ENCODE assay signal across 13 cellular contexts in genomic region chr2:33366473-33366872, GRCh38.
DNase-seq lines count a peak whose midpoint lies in the region; ATAC-seq and TF ChIP-seq lines count a peak whose summit lies in the region.
"Had no signal": no experiment of that assay in that cellular context is flagged by ENCODE, and none has a peak within 500 bp of the region (broad histone marks: within the 10 kb centered on the region; RNA-seq: fewer than 3 reads in every experiment).

No MANE protein-coding gene starts in this region.

- H3K4me3 ChIP-seq in stomach: no peak overlapping the region
- no peak overlapping the region for H3K4me3 ChIP-seq in CD4-positive, alpha-beta memory T cell (ENCODE audit: low read length in 2 of 2)
- H3K4me3 ChIP-seq: breast epithelium, upper lobe of left lung had no signal

- H3K9me3 Mint-ChIP-seq in CD4-positive, alpha-beta memory T cell: no peaks in the 10 kb centered on the region
- H3K9me3 Mint-ChIP-seq: naive thymus-derived CD8-positive, alpha-beta T cell had no signal

- H3K27ac Mint-ChIP-seq in CD4-positive, alpha-beta memory T cell: no peak overlapping the region
- H3K27ac Mint-ChIP-seq: naive thymus-derived CD8-positive, alpha-beta T cell had no signal

- peaks cover 0 to 12% (median 5%) of the 10 kb centered on the region in 4 donors for H3K36me3 ChIP-seq in stomach
- no peaks in the 10 kb centered on the region for H3K36me3 ChIP-seq in CD4-positive, alpha-beta memory T cell (ENCODE audit: insufficient read depth, low read length)
- H3K36me3 ChIP-seq: breast epithelium, upper lobe of left lung had no signal

- H3K36me3 Mint-ChIP-seq in CD4-positive, alpha-beta memory T cell: no peaks in the 10 kb centered on the region
- H3K36me3 Mint-ChIP-seq: naive thymus-derived CD8-positive, alpha-beta T cell had no signal

- peaks cover 0 to 2% of the 10 kb centered on the region in 2 donors for H3K27me3 Mint-ChIP-seq in CD4-positive, alpha-beta memory T cell

- DNase-seq in M059J (ENCODE audit: low read depth) (peak; percentile 72), kidney tubule cell (ENCODE audit: low spot score) (peak; percentile 70), stomach (peak; percentile 38)
- no peak for DNase-seq in CD4-positive, alpha-beta memory T cell
- no peak for DNase-seq in stimulated activated CD4-positive, alpha-beta T cell treated with anti-CD3 and anti-CD28 coated beads, Interleukin-4, amount 100 ng/mL, for 4 hours
- DNase-seq: glutamatergic neuron; naive thymus-derived CD8-positive, alpha-beta T cell; NCI-H524 treated with DMSO at 0.1 percent for 48 hours; upper lobe of left lung had no signal

- no peak for TF ChIP-seq CTCF in stomach (IDR thresholded peaks at IDR 0.05)

- H3K4me1 Mint-ChIP-seq in CD4-positive, alpha-beta memory T cell: peaks cover 0 to 1% (median 0%) of the 10 kb centered on the region in 4 donors
- H3K4me1 Mint-ChIP-seq: naive thymus-derived CD8-positive, alpha-beta T cell had no signal

- ATAC-seq in GM21367 (IDR thresholded peaks at IDR 0.05; ENCODE audit: unreplicated experiment) (no peak), GM18505 (IDR thresholded peaks at IDR 0.05; ENCODE audit: unreplicated experiment) (no peak)
- ATAC-seq: naive thymus-derived CD8-positive, alpha-beta T cell had no signal

- WGBS in stomach, 5 donors: 47 to 68% (median 61%) methylated on average over 5 of the region's 5 CpGs

- no peak for TF ChIP-seq POLR2A in stomach (IDR thresholded peaks at IDR 0.05)
- no peak for TF ChIP-seq POLR2A in GM18505 (IDR thresholded peaks at IDR 0.05; ENCODE audit: borderline replicate concordance, extremely low read depth, insufficient read depth, insufficient read length)

- CTCF ChIA-PET in CD4-positive, alpha-beta memory T cell (lab: Charles Lee; ENCODE audit: partially characterized antibody): interaction anchor here (0.7 to 1.5 kb wide), 2 partner anchors 11 to 16 kb away, joined by 3 to 4 read pairs; no protein-coding TSS in a partner anchor

- no peak for TF ChIP-seq EP300 in stomach (IDR thresholded peaks at IDR 0.05)

- H3K4me3 Mint-ChIP-seq in CD4-positive, alpha-beta memory T cell: peak overlapping the region in 1 of 8 donors; percentile 37
- H3K4me3 Mint-ChIP-seq: naive thymus-derived CD8-positive, alpha-beta T cell had no signal

- POLR2A ChIA-PET in CD4-positive, alpha-beta memory T cell (lab: Charles Lee; ENCODE audit: partially characterized antibody): no interaction called here

- H3K4me1 ChIP-seq in stomach: peaks cover 0 to 21% (median 10%) of the 10 kb centered on the region in 4 donors
- H3K4me1 ChIP-seq in CD4-positive, alpha-beta memory T cell (ENCODE audit: insufficient read depth, low read length): no peaks in the 10 kb centered on the region
- H3K4me1 ChIP-seq: breast epithelium, upper lobe of left lung had no signal

- no peaks in the 10 kb centered on the region for H3K27me3 ChIP-seq in stomach
- H3K27me3 ChIP-seq in CD4-positive, alpha-beta memory T cell (ENCODE audit: insufficient read depth, low read length): no peaks in the 10 kb centered on the region
- H3K27me3 ChIP-seq: breast epithelium, upper lobe of left lung had no signal

- intact Hi-C loops in stomach (cut with DNase I; ENCODE audit: low total_unique reads): no loop called here
- intact Hi-C loops in CD4-positive, alpha-beta memory T cell (cut with micrococcal nuclease): no loop called here

- no peaks in the 10 kb centered on the region for H3K9me3 ChIP-seq in stomach
- H3K9me3 ChIP-seq in CD4-positive, alpha-beta memory T cell (ENCODE audit: control insufficient read depth in 1 of 2, low read length in 2 of 2): no peaks in the 10 kb centered on the region
- H3K9me3 ChIP-seq: breast epithelium, upper lobe of left lung had no signal

- H3K27ac ChIP-seq in cingulate gyrus (ENCODE audit: low read depth, low read length): peak overlapping the region; percentile 29
- H3K27ac ChIP-seq in stomach: peak overlapping the region in 2 of 5 donors; percentile 25 to 37
- no peak overlapping the region for H3K27ac ChIP-seq in CD4-positive, alpha-beta memory T cell (ENCODE audit: low read depth, low read length)
- H3K27ac ChIP-seq: breast epithelium, upper lobe of left lung had no signal

Comparison
In these comparisons a context has a peak if more than half of its experiments do, and no peak if none do; other contexts are left out.
1. DNase-seq: peak in M059J (single experiment), kidney tubule cell (single experiment) and stomach (single experiment); none in CD4-positive, alpha-beta memory T cell (0 of 5) and stimulated activated CD4-positive, alpha-beta T cell treated with anti-CD3 and anti-CD28 coated beads, Interleukin-4, amount 100 ng/mL, for 4 hours (0 of 2).